Comparison of ENCODE assay signal across 25 cellular contexts in genomic region chr18:74630804-74631203, GRCh38. TPM values are rescaled to one million over a fixed set of nuclear protein-coding genes. Genes with fewer than 3 reads are reported as not detected.
DNase-seq lines count a peak whose midpoint lies in the region; ATAC-seq lines count a peak whose summit lies in the region.
"Had no signal": no experiment of that assay in that cellular context is flagged by ENCODE, and none has a peak within 500 bp of the region (broad histone marks: within the 10 kb centered on the region; RNA-seq: fewer than 3 reads in every experiment).

No MANE protein-coding gene starts in this region.

- H3K9me3 ChIP-seq in BLaER1: peaks cover 7% of the 10 kb centered on the region; the same call in 1 of the 2 replicates
- H3K9me3 ChIP-seq: lower lobe of right lung had no signal

- peak overlapping the region; percentile 90 for H3K27ac Mint-ChIP-seq in T-helper 1 cell treated with Interleukin-12 subunit alpha and Interleukin-12 subunit beta and Interleukin-4 antibody, amounts not matched to agents 30 μg/mL and 1 μg/mL, for 36 hours
- peak overlapping the region; percentile 97 to 98 for H3K27ac Mint-ChIP-seq in T-cell
- H3K27ac Mint-ChIP-seq in activated naive CD8-positive, alpha-beta T cell treated with anti-CD3 and anti-CD28 coated beads, Interleukin-2, amount 50 U/mL, for 24 hours: peak overlapping the region; percentile 85
- H3K27ac Mint-ChIP-seq: neural progenitor cell, type B pancreatic cell had no signal

- H3K4me3 Mint-ChIP-seq in T-helper 1 cell treated with Interleukin-12 subunit alpha and Interleukin-12 subunit beta and Interleukin-4 antibody, amounts not matched to agents 30 μg/mL and 1 μg/mL, for 36 hours: peak overlapping the region; percentile 83
- H3K4me3 Mint-ChIP-seq in T-cell: peak overlapping the region; percentile 10 to 71 (median 69)
- peak overlapping the region; percentile 27 for H3K4me3 Mint-ChIP-seq in activated naive CD8-positive, alpha-beta T cell treated with anti-CD3 and anti-CD28 coated beads, Interleukin-2, amount 50 U/mL, for 24 hours
- H3K4me3 Mint-ChIP-seq: neural progenitor cell, type B pancreatic cell had no signal

- H4K20me1 ChIP-seq in BLaER1: peaks cover 10% of the 10 kb centered on the region; the same call in 1 of the 2 replicates

- peaks cover 40% of the 10 kb centered on the region for H3K4me1 Mint-ChIP-seq in T-helper 1 cell treated with Interleukin-12 subunit alpha and Interleukin-12 subunit beta and Interleukin-4 antibody, amounts not matched to agents 30 μg/mL and 1 μg/mL, for 36 hours (ENCODE audit: low read depth)
- peaks cover 59 to 74% (median 63%) of the 10 kb centered on the region in 3 donors for H3K4me1 Mint-ChIP-seq in T-cell
- H3K4me1 Mint-ChIP-seq in activated naive CD8-positive, alpha-beta T cell treated with anti-CD3 and anti-CD28 coated beads, Interleukin-2, amount 50 U/mL, for 24 hours: peaks cover 30% of the 10 kb centered on the region
- H3K4me1 Mint-ChIP-seq: neural progenitor cell had no signal

- intact Hi-C loops in left cardiac atrium (cut with DNase I): no loop called here

- CTCF ChIA-PET in T-cell (lab: Charles Lee): no interaction called here

- H3K4me2 ChIP-seq in BLaER1: peak overlapping the region; percentile 77
- H3K4me2 ChIP-seq: neural progenitor cell had no signal

- H3K27me3 Mint-ChIP-seq in T-helper 1 cell treated with Interleukin-12 subunit alpha and Interleukin-12 subunit beta and Interleukin-4 antibody, amounts not matched to agents 30 μg/mL and 1 μg/mL, for 36 hours (ENCODE audit: low read depth): no peaks in the 10 kb centered on the region
- no peaks in the 10 kb centered on the region for H3K27me3 Mint-ChIP-seq in T-cell
- no peaks in the 10 kb centered on the region for H3K27me3 Mint-ChIP-seq in activated naive CD8-positive, alpha-beta T cell treated with anti-CD3 and anti-CD28 coated beads, Interleukin-2, amount 50 U/mL, for 24 hours
- H3K27me3 Mint-ChIP-seq: type B pancreatic cell had no signal

- DNase-seq in T-helper 1 cell (no peak), T-cell (no peak), left cardiac atrium (no peak)
- no peak for DNase-seq in activated naive CD8-positive, alpha-beta T cell treated with anti-CD3 and anti-CD28 coated beads, Interleukin-2, amount 50 U/mL, for 24 hours
- no peak for DNase-seq in stimulated activated CD4-positive, alpha-beta T cell treated with anti-CD3 and anti-CD28 coated beads, Interleukin-4, amount 100 ng/mL, for 24 hours
- DNase-seq in stimulated activated CD4-positive, alpha-beta T cell treated with anti-CD3 and anti-CD28 coated beads, Interleukin-2, amount 100 ng/mL, for 24 hours: no peak
- DNase-seq: activated CD4-positive, alpha-beta T cell treated with anti-CD3 and anti-CD28 coated beads for 1 hour; cerebellar nuclear complex; GF-D8; glutamatergic neuron; GM23248; KG1; lower lobe of right lung; MV-4-11; NCI-H1694 treated with DMSO at 0.1 percent for 48 hours; NCI-H526; posterior cingulate gyrus; SIG-M5; SW 1271 had no signal

- ATAC-seq in T-cell (replicated peaks in 1 of 4) (no peak), left cardiac atrium (no peak)
- ATAC-seq in activated naive CD8-positive, alpha-beta T cell treated with anti-CD3 and anti-CD28 coated beads, Interleukin-2, amount 50 U/mL, for 24 hours: no peak
- ATAC-seq: lower lobe of right lung, Panc1 had no signal

- H3K36me3 Mint-ChIP-seq in T-helper 1 cell treated with Interleukin-12 subunit alpha and Interleukin-12 subunit beta and Interleukin-4 antibody, amounts not matched to agents 30 μg/mL and 1 μg/mL, for 36 hours (ENCODE audit: low read depth): peaks cover 30% of the 10 kb centered on the region
- peaks cover 27% of the 10 kb centered on the region for H3K36me3 Mint-ChIP-seq in T-cell
- peaks cover 20% of the 10 kb centered on the region for H3K36me3 Mint-ChIP-seq in activated naive CD8-positive, alpha-beta T cell treated with anti-CD3 and anti-CD28 coated beads, Interleukin-2, amount 50 U/mL, for 24 hours (ENCODE audit: low read depth)

- H3K27me3 ChIP-seq in BLaER1: no peaks in the 10 kb centered on the region
- H3K27me3 ChIP-seq: neural progenitor cell had no signal

- peaks cover 44% of the 10 kb centered on the region for H3K36me3 ChIP-seq in BLaER1
- H3K36me3 ChIP-seq: neural progenitor cell had no signal

- POLR2A ChIA-PET in T-cell (lab: Charles Lee): no interaction called here

- H3K27ac ChIP-seq in BLaER1: peak overlapping the region; percentile 33
- H3K27ac ChIP-seq: 22Rv1, GM23248, lower lobe of right lung, neural progenitor cell had no signal

- H3K4me3 ChIP-seq in BLaER1: no peak overlapping the region
- H3K4me3 ChIP-seq: GM23248, lower lobe of right lung, neural progenitor cell had no signal

- peak overlapping the region; percentile 45; the same call in 1 of the 2 replicates for H3K9ac ChIP-seq in BLaER1
- H3K9ac ChIP-seq: GM23248, neural progenitor cell had no signal

- no peaks in the 10 kb centered on the region for H3K9me3 Mint-ChIP-seq in T-helper 1 cell treated with Interleukin-12 subunit alpha and Interleukin-12 subunit beta and Interleukin-4 antibody, amounts not matched to agents 30 μg/mL and 1 μg/mL, for 36 hours
- H3K9me3 Mint-ChIP-seq in T-cell: no peaks in the 10 kb centered on the region
- H3K9me3 Mint-ChIP-seq in activated naive CD8-positive, alpha-beta T cell treated with anti-CD3 and anti-CD28 coated beads, Interleukin-2, amount 50 U/mL, for 24 hours: no peaks in the 10 kb centered on the region
- H3K9me3 Mint-ChIP-seq: neural progenitor cell, type B pancreatic cell had no signal

- H3K4me1 ChIP-seq in BLaER1: peaks cover 28% of the 10 kb centered on the region
- H3K4me1 ChIP-seq: neural progenitor cell had no signal

RNA-seq across cellular contexts. Expression of gene ZNF407, which starts 33.1 kb away (rescaled TPM):
- total RNA-seq in T-cell: 10 to 100 TPM; 22.9 to 37.4 (median 24.4) TPM
- total RNA-seq in left cardiac atrium: 10 to 100 TPM; 10.1 to 10.6 TPM

Comparison
In these comparisons a context has a peak if more than half of its experiments do, and no peak if none do; other contexts are left out.
1. H3K4me3 Mint-ChIP-seq: peak in every context shown above with its lines; median percentile 83 in T-helper 1 cell treated with Interleukin-12 subunit alpha and Interleukin-12 subunit beta and Interleukin-4 antibody, amounts not matched to agents 30 μg/mL and 1 μg/mL, for 36 hours; 69 in T-cell; 27 in activated naive CD8-positive, alpha-beta T cell treated with anti-CD3 and anti-CD28 coated beads, Interleukin-2, amount 50 U/mL, for 24 hours.